Comparison of ENCODE assay signal across 1 cellular context in genomic region chr15:92942706-92943105, GRCh38.
TF ChIP-seq lines count a peak whose summit lies in the region.

No MANE protein-coding gene starts in this region.

TF ChIP-seq in HepG2, 621 proteins besides CTCF, POLR2A, EP300 and RAD21 (continued from another document):
- no peak for TF ChIP-seq E2F1 (CRISPR knock-in tag; IDR thresholded peaks at IDR 0.05)
- TF ChIP-seq ZNF563 (CRISPR knock-in tag; IDR thresholded peaks at IDR 0.05), result no peak
- TF ChIP-seq SRF (IDR thresholded peaks at IDR 0.05; ENCODE audit: low read depth, low read length), result no peak
- no peak for TF ChIP-seq ZKSCAN8 (CRISPR knock-in tag; IDR thresholded peaks at IDR 0.05; ENCODE audit: borderline replicate concordance)
- TF ChIP-seq NR2F1 (CRISPR knock-in tag; IDR thresholded peaks at IDR 0.05), result no peak
